Comparison of ENCODE assay signal across 1 cellular context in the genomic region with DNA sequence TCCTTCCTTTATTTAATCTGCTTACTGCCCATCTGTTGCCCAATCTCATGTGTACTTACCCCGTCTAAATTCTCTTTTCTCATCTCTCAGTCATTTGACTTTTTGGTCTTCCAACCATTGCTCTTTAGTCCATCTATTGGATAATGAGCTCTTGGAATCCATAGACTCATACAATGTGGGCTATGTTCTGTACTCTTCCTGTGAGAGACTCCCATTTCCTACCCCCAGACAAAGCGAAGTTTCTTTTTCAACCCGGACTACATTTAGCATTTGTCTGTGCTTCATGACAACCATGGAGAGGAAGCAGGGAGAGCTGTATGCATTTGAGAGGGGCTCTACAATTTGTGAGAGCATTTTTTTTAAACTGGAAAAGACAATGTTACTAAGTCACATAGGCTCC.
TF ChIP-seq lines count a peak whose summit lies in the region.

No MANE protein-coding gene starts in this region.

TF ChIP-seq in IMR-90, 13 proteins besides CTCF, POLR2A, EP300 and RAD21:
- TF ChIP-seq SMC3 (IDR thresholded peaks at IDR 0.05; ENCODE audit: low read depth, low read length) (no peak), CEBPB (IDR thresholded peaks at IDR 0.05; ENCODE audit: low read depth, low read length) (no peak), RFX5 (IDR thresholded peaks at IDR 0.05; ENCODE audit: low read depth, low read length) (no peak), RCOR1 (IDR thresholded peaks at IDR 0.05; ENCODE audit: insufficient replicate concordance, low read length) (no peak), CHD1 (IDR thresholded peaks at IDR 0.05; ENCODE audit: low read depth, low read length) (no peak), FOS (IDR thresholded peaks at IDR 0.05; ENCODE audit: low read depth, low read length) (no peak)
- TF ChIP-seq, protein P1, sequence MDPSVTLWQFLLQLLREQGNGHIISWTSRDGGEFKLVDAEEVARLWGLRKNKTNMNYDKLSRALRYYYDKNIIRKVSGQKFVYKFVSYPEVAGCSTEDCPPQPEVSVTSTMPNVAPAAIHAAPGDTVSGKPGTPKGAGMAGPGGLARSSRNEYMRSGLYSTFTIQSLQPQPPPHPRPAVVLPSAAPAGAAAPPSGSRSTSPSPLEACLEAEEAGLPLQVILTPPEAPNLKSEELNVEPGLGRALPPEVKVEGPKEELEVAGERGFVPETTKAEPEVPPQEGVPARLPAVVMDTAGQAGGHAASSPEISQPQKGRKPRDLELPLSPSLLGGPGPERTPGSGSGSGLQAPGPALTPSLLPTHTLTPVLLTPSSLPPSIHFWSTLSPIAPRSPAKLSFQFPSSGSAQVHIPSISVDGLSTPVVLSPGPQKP (IDR thresholded peaks at IDR 0.05; ENCODE audit: borderline replicate concordance, low read depth, low read length): no peak
